ENCODE assay signal across 25 cellular contexts in genomic region chr12:68532887-68533248, GRCh38.
DNase-seq lines count a peak whose midpoint lies in the region; ATAC-seq and TF ChIP-seq lines count a peak whose summit lies in the region.
"Had no signal": no experiment of that assay in that cellular context is flagged by ENCODE, and none has a peak within 500 bp of the region (broad histone marks: within the 10 kb centered on the region; RNA-seq: fewer than 3 reads in every experiment).

No MANE protein-coding gene starts in this region.

- no peak for TF ChIP-seq POLR2A in right lobe of liver (IDR thresholded peaks at IDR 0.05)

- H3F3A ChIP-seq in Loucy (ENCODE audit: low read depth) = no peaks in the 10 kb centered on the region

- TF ChIP-seq CTCF in Loucy (conservative IDR thresholded peaks at IDR 0.05; ENCODE audit: low read length) = no peak
- no peak for TF ChIP-seq CTCF in right lobe of liver (IDR thresholded peaks at IDR 0.05)

- no peak overlapping the region for H3K9ac ChIP-seq in Loucy (ENCODE audit: low read depth, low read length, poor library complexity, severe bottlenecking)
- H3K9ac ChIP-seq: KMS-11 had no signal

- WGBS in right lobe of liver (ENCODE audit: insufficient coverage, low coverage, low lambda C conversion rate, missing lambda C conversion rate) = 33% methylated on average over 2 of the region's 2 CpGs

- H3K27ac ChIP-seq in right lobe of liver = peak overlapping the region; percentile 43 to 85 (median 83)
- H3K27ac ChIP-seq: KMS-11, SJSA1, thyroid gland had no signal

- H3K36me3 ChIP-seq in Loucy (ENCODE audit: insufficient read depth, low read length) = no peaks in the 10 kb centered on the region
- no peaks in the 10 kb centered on the region for H3K36me3 ChIP-seq in right lobe of liver
- H3K36me3 ChIP-seq: HAP-1, SJSA1, thyroid gland had no signal

- no peak overlapping the region for H3K4me2 ChIP-seq in Loucy (ENCODE audit: low read depth, low read length, poor library complexity, severe bottlenecking)
- H3K4me2 ChIP-seq: KMS-11 had no signal

- H3K36me3 Mint-ChIP-seq in activated T-cell treated with anti-CD3 and anti-CD28 coated beads, Interleukin-2, amount 50 U/mL, for 72 hours (ENCODE audit: insufficient read depth in 2 of 2) = no peaks in the 10 kb centered on the region
- H3K36me3 Mint-ChIP-seq in activated T-cell treated with anti-CD3 and anti-CD28 coated beads, Interleukin-2, amount 50 U/mL, for 24 hours (ENCODE audit: low read depth) = no peaks in the 10 kb centered on the region
- H3K36me3 Mint-ChIP-seq: stimulated activated naive B cell treated with anti-CD40 and anti-IgM and Interleukin-4, amounts not matched to agents 10 μg/mL and 1 μg/mL and 100 μg/mL, for 72 hours had no signal

- no peak for DNase-seq in activated T-cell treated with anti-CD3 and anti-CD28 coated beads, Interleukin-2, amount 50 U/mL, for 72 hours
- no peak for DNase-seq in activated T-cell treated with anti-CD3 and anti-CD28 coated beads, Interleukin-2, amount 50 U/mL, for 24 hours
- DNase-seq in right lobe of liver = no peak
- no peak for DNase-seq in stimulated activated naive CD8-positive, alpha-beta T cell treated with anti-CD3 and anti-CD28 coated beads, Interleukin-15, amount 100 ng/mL, for 72 hours
- DNase-seq in T-helper 1 cell = no peak
- DNase-seq: activated CD4-positive, alpha-beta T cell treated with anti-CD3 and anti-CD28 coated beads for 1 hour; activated CD8-positive, alpha-beta memory T cell treated with anti-CD3 and anti-CD28 coated beads for 24 hours; activated naive CD4-positive, alpha-beta T cell treated with anti-CD3 and anti-CD28 coated beads, Interleukin-2, amount 10 ng/mL, durations not matched to agents 7 days and 5 days; activated T-cell treated with anti-CD3 and anti-CD28 coated beads, Interleukin-2, amount 50 U/mL, for 1 hour; aorta; central memory CD4-positive, alpha-beta T cell; NCI-H1694; NCI-H526; nucleus accumbens; stimulated activated CD4-positive, alpha-beta T cell treated with anti-CD3 and anti-CD28 coated beads, Interleukin-4, amount 100 ng/mL, for 1 hour; stimulated activated naive B cell treated with anti-CD40 and anti-IgM and Interleukin-4, amounts not matched to agents 10 μg/mL and 1 μg/mL and 100 μg/mL, for 72 hours; thyroid gland had no signal

- H3K79me2 ChIP-seq in Loucy (ENCODE audit: insufficient read depth, low read length) = no peaks in the 10 kb centered on the region

- intact Hi-C loops in right lobe of liver (cut with DNase I) = no loop called here

- H3K27ac Mint-ChIP-seq in activated T-cell treated with anti-CD3 and anti-CD28 coated beads, Interleukin-2, amount 50 U/mL, for 72 hours = peak overlapping the region; percentile 90
- H3K27ac Mint-ChIP-seq in activated T-cell treated with anti-CD3 and anti-CD28 coated beads, Interleukin-2, amount 50 U/mL, for 24 hours = no peak overlapping the region
- peak overlapping the region; percentile 35 to 56 for H3K27ac Mint-ChIP-seq in stimulated activated naive CD8-positive, alpha-beta T cell treated with anti-CD3 and anti-CD28 coated beads, Interleukin-15, amount 100 ng/mL, for 72 hours
- H3K27ac Mint-ChIP-seq: activated naive CD4-positive, alpha-beta T cell treated with anti-CD3 and anti-CD28 coated beads, Interleukin-2, amount 10 ng/mL, durations not matched to agents 7 days and 5 days; stimulated activated naive B cell treated with anti-CD40 and anti-IgM and Interleukin-4, amounts not matched to agents 10 μg/mL and 1 μg/mL and 100 μg/mL, for 72 hours; T-helper 1 cell treated with Interleukin-12 subunit alpha and Interleukin-12 subunit beta and Interleukin-4 antibody, amounts not matched to agents 30 μg/mL and 1 μg/mL, for 36 hours had no signal

- no peak for ATAC-seq in activated T-cell treated with anti-CD3 and anti-CD28 coated beads, Interleukin-2, amount 50 U/mL, for 72 hours (replicated peaks in 1 of 2)
- ATAC-seq in right lobe of liver = peak in 1 of 4 donors; percentile 5
- ATAC-seq in stimulated activated naive CD8-positive, alpha-beta T cell treated with anti-CD3 and anti-CD28 coated beads, Interleukin-15, amount 100 ng/mL, for 72 hours = no peak
- ATAC-seq in GM18520 (IDR thresholded peaks at IDR 0.05; ENCODE audit: unreplicated experiment) = no peak
- ATAC-seq in GM18870 (IDR thresholded peaks at IDR 0.05; ENCODE audit: unreplicated experiment) = no peak
- ATAC-seq: stimulated activated naive B cell treated with anti-CD40 and anti-IgM and Interleukin-4, amounts not matched to agents 10 μg/mL and 1 μg/mL and 100 μg/mL, for 72 hours had no signal

- H3K4me3 Mint-ChIP-seq in activated T-cell treated with anti-CD3 and anti-CD28 coated beads, Interleukin-2, amount 50 U/mL, for 72 hours = peak overlapping the region; percentile 14 to 56
- H3K4me3 Mint-ChIP-seq in activated T-cell treated with anti-CD3 and anti-CD28 coated beads, Interleukin-2, amount 50 U/mL, for 24 hours = no peak overlapping the region
- H3K4me3 Mint-ChIP-seq in stimulated activated naive CD8-positive, alpha-beta T cell treated with anti-CD3 and anti-CD28 coated beads, Interleukin-15, amount 100 ng/mL, for 72 hours = peak overlapping the region; percentile 12 to 64
- H3K4me3 Mint-ChIP-seq: activated naive CD4-positive, alpha-beta T cell treated with anti-CD3 and anti-CD28 coated beads, Interleukin-2, amount 10 ng/mL, durations not matched to agents 7 days and 5 days; stimulated activated naive B cell treated with anti-CD40 and anti-IgM and Interleukin-4, amounts not matched to agents 10 μg/mL and 1 μg/mL and 100 μg/mL, for 72 hours; T-helper 1 cell treated with Interleukin-12 subunit alpha and Interleukin-12 subunit beta and Interleukin-4 antibody, amounts not matched to agents 30 μg/mL and 1 μg/mL, for 36 hours had no signal

- no peaks in the 10 kb centered on the region for H4K20me1 ChIP-seq in Loucy (ENCODE audit: insufficient read depth, low read length, poor library complexity, severe bottlenecking)

- H3K27me3 ChIP-seq in Loucy (ENCODE audit: insufficient read depth, low read length, poor library complexity, severe bottlenecking) (no peaks in the 10 kb centered on the region), right lobe of liver (no peaks in the 10 kb centered on the region)
- H3K27me3 ChIP-seq: SJSA1, thyroid gland had no signal

- peaks cover 19% of the 10 kb centered on the region for H3K4me1 Mint-ChIP-seq in activated T-cell treated with anti-CD3 and anti-CD28 coated beads, Interleukin-2, amount 50 U/mL, for 72 hours (ENCODE audit: low read depth)
- H3K4me1 Mint-ChIP-seq in activated T-cell treated with anti-CD3 and anti-CD28 coated beads, Interleukin-2, amount 50 U/mL, for 24 hours (ENCODE audit: low read depth) = peaks cover 26% of the 10 kb centered on the region
- H3K4me1 Mint-ChIP-seq in stimulated activated naive CD8-positive, alpha-beta T cell treated with anti-CD3 and anti-CD28 coated beads, Interleukin-15, amount 100 ng/mL, for 72 hours = peaks cover 36% of the 10 kb centered on the region

- peaks cover 0 to 1% of the 10 kb centered on the region in 2 donors for H3K9me3 Mint-ChIP-seq in activated T-cell treated with anti-CD3 and anti-CD28 coated beads, Interleukin-2, amount 50 U/mL, for 72 hours
- no peaks in the 10 kb centered on the region for H3K9me3 Mint-ChIP-seq in activated T-cell treated with anti-CD3 and anti-CD28 coated beads, Interleukin-2, amount 50 U/mL, for 24 hours
- H3K9me3 Mint-ChIP-seq in stimulated activated naive CD8-positive, alpha-beta T cell treated with anti-CD3 and anti-CD28 coated beads, Interleukin-15, amount 100 ng/mL, for 72 hours = no peaks in the 10 kb centered on the region
- H3K9me3 Mint-ChIP-seq: activated naive CD4-positive, alpha-beta T cell treated with anti-CD3 and anti-CD28 coated beads, Interleukin-2, amount 10 ng/mL, durations not matched to agents 7 days and 5 days; stimulated activated naive B cell treated with anti-CD40 and anti-IgM and Interleukin-4, amounts not matched to agents 10 μg/mL and 1 μg/mL and 100 μg/mL, for 72 hours; T-helper 1 cell treated with Interleukin-12 subunit alpha and Interleukin-12 subunit beta and Interleukin-4 antibody, amounts not matched to agents 30 μg/mL and 1 μg/mL, for 36 hours had no signal

- H2AFZ ChIP-seq in Loucy (ENCODE audit: low read length) = 0 out of 2 replicates have a peak overlapping the region, but pooled peaks have one; percentile 42

- no peaks in the 10 kb centered on the region for H3K27me3 Mint-ChIP-seq in activated T-cell treated with anti-CD3 and anti-CD28 coated beads, Interleukin-2, amount 50 U/mL, for 72 hours (ENCODE audit: low read depth)
- no peaks in the 10 kb centered on the region for H3K27me3 Mint-ChIP-seq in activated T-cell treated with anti-CD3 and anti-CD28 coated beads, Interleukin-2, amount 50 U/mL, for 24 hours
- H3K27me3 Mint-ChIP-seq in stimulated activated naive CD8-positive, alpha-beta T cell treated with anti-CD3 and anti-CD28 coated beads, Interleukin-15, amount 100 ng/mL, for 72 hours = no peaks in the 10 kb centered on the region
- H3K27me3 Mint-ChIP-seq: activated naive CD4-positive, alpha-beta T cell treated with anti-CD3 and anti-CD28 coated beads, Interleukin-2, amount 10 ng/mL, durations not matched to agents 7 days and 5 days; stimulated activated naive B cell treated with anti-CD40 and anti-IgM and Interleukin-4, amounts not matched to agents 10 μg/mL and 1 μg/mL and 100 μg/mL, for 72 hours had no signal

- no peaks in the 10 kb centered on the region for H3K9me2 ChIP-seq in Loucy (replicated peaks; ENCODE audit: low read depth, low read length)

- H3K4me3 ChIP-seq in Loucy (ENCODE audit: low read length, poor library complexity, severe bottlenecking) (no peak overlapping the region), right lobe of liver (peak overlapping the region in 2 of 3 donors; percentile 23 to 27)
- H3K4me3 ChIP-seq: GM12878, HAP-1, SJSA1, thyroid gland had no signal

- no peaks in the 10 kb centered on the region for H3K9me3 ChIP-seq in Loucy (ENCODE audit: insufficient read depth, low read depth, low read length)
- no peaks in the 10 kb centered on the region for H3K9me3 ChIP-seq in right lobe of liver
- H3K9me3 ChIP-seq: HAP-1, thyroid gland had no signal

- H3K4me1 ChIP-seq in Loucy (ENCODE audit: insufficient read depth, low read length, poor library complexity, severe bottlenecking) (peaks cover 13% of the 10 kb centered on the region), right lobe of liver (peaks cover 0 to 34% (median 13%) of the 10 kb centered on the region in 4 donors)
- H3K4me1 ChIP-seq: HAP-1 had no signal
